16 cellular contexts compared by ENCODE assay signal in the genomic region with DNA sequence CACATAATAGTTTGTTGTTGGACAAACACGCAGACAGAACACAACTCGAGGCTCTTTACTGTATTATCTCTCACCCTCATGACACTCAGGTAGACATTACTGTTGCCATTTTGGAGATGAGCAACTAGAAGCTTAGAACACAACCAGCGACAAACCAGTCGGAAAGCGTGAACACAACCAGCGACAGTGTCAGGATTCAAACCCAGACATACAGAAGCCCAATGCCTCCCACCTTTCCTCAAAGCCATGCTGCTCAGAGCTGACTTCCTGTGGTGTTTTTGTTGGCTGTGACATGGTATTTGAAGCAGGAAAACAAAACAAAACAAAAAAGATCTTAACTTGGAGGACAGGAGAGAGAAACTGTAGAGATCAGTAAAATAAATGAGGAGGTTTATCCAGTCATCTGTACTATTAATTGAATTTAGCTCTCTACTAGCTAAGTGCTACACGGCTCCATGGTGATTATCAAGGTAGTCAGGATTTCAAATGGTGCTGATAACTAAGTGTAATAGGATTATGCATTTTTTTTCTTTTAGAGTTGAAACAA.
DNase-seq lines count a peak whose midpoint lies in the region; ATAC-seq and TF ChIP-seq lines count a peak whose summit lies in the region.
"Had no signal": no experiment of that assay in that cellular context is flagged by ENCODE, and none has a peak within 500 bp of the region (broad histone marks: within the 10 kb centered on the region; RNA-seq: fewer than 3 reads in every experiment).

No MANE protein-coding gene starts in this region.

- TF ChIP-seq EP300 in sigmoid colon (IDR thresholded peaks at IDR 0.05), result no peak

- H3K27ac Mint-ChIP-seq in GM23338, result peak overlapping the region; percentile 1; the same call in 1 of the 2 replicates
- peak overlapping the region; percentile 85 for H3K27ac Mint-ChIP-seq in activated T-helper 1 cell treated with anti-CD3 and anti-CD28 coated beads, Interleukin-12 subunit alpha, Interleukin-12 subunit beta, Interleukin-2, Interleukin-4 antibody, amounts not matched to agents 30 ng/mL and 10 ng/mL and 1 ng/mL, durations not matched to agents 14 hours and 24 hours and 36 hours
- H3K27ac Mint-ChIP-seq: CD14-positive monocyte; immature natural killer cell; stimulated activated naive B cell treated with anti-CD40 and anti-IgM and Interleukin-4, amounts not matched to agents 10 μg/mL and 1 μg/mL and 100 μg/mL, for 72 hours had no signal

- H3K9me3 ChIP-seq in right atrium auricular region (no peaks in the 10 kb centered on the region), sigmoid colon (no peaks in the 10 kb centered on the region)
- H3K9me3 ChIP-seq: neutrophil had no signal

- H3K36me3 ChIP-seq in GM23338 (ENCODE audit: insufficient read depth) (no peaks in the 10 kb centered on the region), right atrium auricular region (no peaks in the 10 kb centered on the region), sigmoid colon (no peaks in the 10 kb centered on the region)
- H3K36me3 ChIP-seq: neutrophil had no signal

- TF ChIP-seq CTCF in GM23338 (conservative IDR thresholded peaks at IDR 0.05; ENCODE audit: low read depth in 2 of 2), result no peak
- no peak for TF ChIP-seq CTCF in right atrium auricular region (IDR thresholded peaks at IDR 0.05)
- TF ChIP-seq CTCF in sigmoid colon (IDR thresholded peaks at IDR 0.05), result no peak

- no peak overlapping the region for H2AFZ ChIP-seq in GM23338

- H3K27me3 Mint-ChIP-seq in GM23338 (ENCODE audit: insufficient read depth, low read depth, poor library complexity), result peaks cover 2% of the 10 kb centered on the region
- no peaks in the 10 kb centered on the region for H3K27me3 Mint-ChIP-seq in activated T-helper 1 cell treated with anti-CD3 and anti-CD28 coated beads, Interleukin-12 subunit alpha, Interleukin-12 subunit beta, Interleukin-2, Interleukin-4 antibody, amounts not matched to agents 30 ng/mL and 10 ng/mL and 1 ng/mL, durations not matched to agents 14 hours and 24 hours and 36 hours (ENCODE audit: insufficient read depth)

- H3K9me3 Mint-ChIP-seq in GM23338, result no peaks in the 10 kb centered on the region
- H3K9me3 Mint-ChIP-seq in activated T-helper 1 cell treated with anti-CD3 and anti-CD28 coated beads, Interleukin-12 subunit alpha, Interleukin-12 subunit beta, Interleukin-2, Interleukin-4 antibody, amounts not matched to agents 30 ng/mL and 10 ng/mL and 1 ng/mL, durations not matched to agents 14 hours and 24 hours and 36 hours, result peaks cover 4% of the 10 kb centered on the region
- H3K9me3 Mint-ChIP-seq: stimulated activated naive B cell treated with anti-CD40 and anti-IgM and Interleukin-4, amounts not matched to agents 10 μg/mL and 1 μg/mL and 100 μg/mL, for 72 hours had no signal

- no peak overlapping the region for H3K4me3 Mint-ChIP-seq in GM23338
- H3K4me3 Mint-ChIP-seq in activated T-helper 1 cell treated with anti-CD3 and anti-CD28 coated beads, Interleukin-12 subunit alpha, Interleukin-12 subunit beta, Interleukin-2, Interleukin-4 antibody, amounts not matched to agents 30 ng/mL and 10 ng/mL and 1 ng/mL, durations not matched to agents 14 hours and 24 hours and 36 hours, result peak overlapping the region; percentile 12
- H3K4me3 Mint-ChIP-seq: CD14-positive monocyte; immature natural killer cell; stimulated activated naive B cell treated with anti-CD40 and anti-IgM and Interleukin-4, amounts not matched to agents 10 μg/mL and 1 μg/mL and 100 μg/mL, for 72 hours had no signal

- H3K4me1 Mint-ChIP-seq in GM23338, result peaks cover 22% of the 10 kb centered on the region
- H3K4me1 Mint-ChIP-seq in activated T-helper 1 cell treated with anti-CD3 and anti-CD28 coated beads, Interleukin-12 subunit alpha, Interleukin-12 subunit beta, Interleukin-2, Interleukin-4 antibody, amounts not matched to agents 30 ng/mL and 10 ng/mL and 1 ng/mL, durations not matched to agents 14 hours and 24 hours and 36 hours (ENCODE audit: low read depth), result peaks cover 42% of the 10 kb centered on the region
- H3K4me1 Mint-ChIP-seq: immature natural killer cell had no signal

- ATAC-seq in GM23338, result peak; percentile 75
- ATAC-seq in GM21447 (IDR thresholded peaks at IDR 0.05; ENCODE audit: unreplicated experiment), result no peak
- ATAC-seq: stimulated activated naive B cell treated with anti-CD40 and anti-IgM and Interleukin-4, amounts not matched to agents 10 μg/mL and 1 μg/mL and 100 μg/mL, for 72 hours had no signal

- no peaks in the 10 kb centered on the region for H3K79me2 ChIP-seq in GM23338 (replicated peaks; ENCODE audit: insufficient read depth)

- no peaks in the 10 kb centered on the region for H3K9me2 ChIP-seq in GM23338 (ENCODE audit: insufficient read depth)

- no peaks in the 10 kb centered on the region for H4K20me1 ChIP-seq in GM23338 (replicated peaks; ENCODE audit: insufficient read depth)

- no peaks in the 10 kb centered on the region for H3F3A ChIP-seq in GM23338 (replicated peaks; ENCODE audit: low read depth)

- peaks cover 6% of the 10 kb centered on the region; the same call in 1 of the 2 replicates for H3K4me1 ChIP-seq in GM23338 (ENCODE audit: insufficient read depth)
- H3K4me1 ChIP-seq in right atrium auricular region, result peaks cover 0 to 89% of the 10 kb centered on the region in 2 donors
- peaks cover 0 to 99% (median 89%) of the 10 kb centered on the region in 4 donors for H3K4me1 ChIP-seq in sigmoid colon

- no peak overlapping the region; the same call in 1 of the 2 replicates for H3K4me2 ChIP-seq in GM23338

- DNase-seq in GM23338 (ENCODE audit: low spot score) (peak; percentile 52), right atrium auricular region (ENCODE audit: low spot score) (no peak), sigmoid colon (no peak), T-helper 9 cell (no peak), DMS153 (lab: John Stamatoyannopoulos, UW) (no peak), NCI-H345 (lab: John Stamatoyannopoulos, UW) (no peak)
- DNase-seq in activated T-helper 1 cell treated with anti-CD3 and anti-CD28 coated beads, Interleukin-12 subunit alpha, Interleukin-12 subunit beta, Interleukin-2, Interleukin-4 antibody, amounts not matched to agents 30 ng/mL and 10 ng/mL and 1 ng/mL, durations not matched to agents 14 hours and 24 hours and 36 hours (ENCODE audit: low spot score), result no peak
- DNase-seq: immature natural killer cell; NCI-H1048; NCI-H446; stimulated activated CD4-positive, alpha-beta T cell treated with anti-CD3 and anti-CD28 coated beads, Interleukin-1b, Interleukin-23, amount 100 ng/mL, for 48 hours; stimulated activated naive B cell treated with anti-CD40 and anti-IgM and Interleukin-4, amounts not matched to agents 10 μg/mL and 1 μg/mL and 100 μg/mL, for 72 hours had no signal

- WGBS in sigmoid colon, 2 donors, result 91 to 93% methylated on average over 7 of the region's 7 CpGs

- H3K27me3 ChIP-seq in GM23338 (ENCODE audit: insufficient read depth) (no peaks in the 10 kb centered on the region), right atrium auricular region (no peaks in the 10 kb centered on the region), sigmoid colon (no peaks in the 10 kb centered on the region)
- H3K27me3 ChIP-seq: neutrophil had no signal

- H3K36me3 Mint-ChIP-seq in GM23338 (ENCODE audit: low read depth), result no peaks in the 10 kb centered on the region
- H3K36me3 Mint-ChIP-seq in activated T-helper 1 cell treated with anti-CD3 and anti-CD28 coated beads, Interleukin-12 subunit alpha, Interleukin-12 subunit beta, Interleukin-2, Interleukin-4 antibody, amounts not matched to agents 30 ng/mL and 10 ng/mL and 1 ng/mL, durations not matched to agents 14 hours and 24 hours and 36 hours (ENCODE audit: low read depth), result peaks cover 7% of the 10 kb centered on the region
- H3K36me3 Mint-ChIP-seq: CD14-positive monocyte; immature natural killer cell; stimulated activated naive B cell treated with anti-CD40 and anti-IgM and Interleukin-4, amounts not matched to agents 10 μg/mL and 1 μg/mL and 100 μg/mL, for 72 hours had no signal

- no peak overlapping the region for H3K4me3 ChIP-seq in GM23338
- H3K4me3 ChIP-seq in right atrium auricular region, result no peak overlapping the region
- H3K4me3 ChIP-seq in sigmoid colon, result no peak overlapping the region

- intact Hi-C loops in activated T-helper 1 cell treated with anti-CD3 and anti-CD28 coated beads, Interleukin-12 subunit alpha, Interleukin-12 subunit beta, Interleukin-2, Interleukin-4 antibody, amounts not matched to agents 30 ng/mL and 10 ng/mL and 1 ng/mL, durations not matched to agents 14 hours and 24 hours and 36 hours (cut with micrococcal nuclease), result no loop called here
- intact Hi-C loops in sigmoid colon (cut with DNase I), result no loop called here

- no peak for TF ChIP-seq POLR2A in sigmoid colon (IDR thresholded peaks at IDR 0.05)

- H3K27ac ChIP-seq in GM23338 (ENCODE audit: low read depth) (no peak overlapping the region), right atrium auricular region (peak overlapping the region; percentile 29 to 38), sigmoid colon (peak overlapping the region; percentile 15 to 88 (median 76))
- H3K27ac ChIP-seq: neutrophil, RWPE1 had no signal

TF ChIP-seq in GM23338, 12 proteins besides CTCF, POLR2A, EP300 and RAD21 (continues in another document):
- no peak for TF ChIP-seq ZNF114 (CRISPR knock-in tag; IDR thresholded peaks at IDR 0.05)
- no peak for TF ChIP-seq NANOG (IDR thresholded peaks at IDR 0.05; ENCODE audit: borderline replicate concordance)
- TF ChIP-seq, protein P1, sequence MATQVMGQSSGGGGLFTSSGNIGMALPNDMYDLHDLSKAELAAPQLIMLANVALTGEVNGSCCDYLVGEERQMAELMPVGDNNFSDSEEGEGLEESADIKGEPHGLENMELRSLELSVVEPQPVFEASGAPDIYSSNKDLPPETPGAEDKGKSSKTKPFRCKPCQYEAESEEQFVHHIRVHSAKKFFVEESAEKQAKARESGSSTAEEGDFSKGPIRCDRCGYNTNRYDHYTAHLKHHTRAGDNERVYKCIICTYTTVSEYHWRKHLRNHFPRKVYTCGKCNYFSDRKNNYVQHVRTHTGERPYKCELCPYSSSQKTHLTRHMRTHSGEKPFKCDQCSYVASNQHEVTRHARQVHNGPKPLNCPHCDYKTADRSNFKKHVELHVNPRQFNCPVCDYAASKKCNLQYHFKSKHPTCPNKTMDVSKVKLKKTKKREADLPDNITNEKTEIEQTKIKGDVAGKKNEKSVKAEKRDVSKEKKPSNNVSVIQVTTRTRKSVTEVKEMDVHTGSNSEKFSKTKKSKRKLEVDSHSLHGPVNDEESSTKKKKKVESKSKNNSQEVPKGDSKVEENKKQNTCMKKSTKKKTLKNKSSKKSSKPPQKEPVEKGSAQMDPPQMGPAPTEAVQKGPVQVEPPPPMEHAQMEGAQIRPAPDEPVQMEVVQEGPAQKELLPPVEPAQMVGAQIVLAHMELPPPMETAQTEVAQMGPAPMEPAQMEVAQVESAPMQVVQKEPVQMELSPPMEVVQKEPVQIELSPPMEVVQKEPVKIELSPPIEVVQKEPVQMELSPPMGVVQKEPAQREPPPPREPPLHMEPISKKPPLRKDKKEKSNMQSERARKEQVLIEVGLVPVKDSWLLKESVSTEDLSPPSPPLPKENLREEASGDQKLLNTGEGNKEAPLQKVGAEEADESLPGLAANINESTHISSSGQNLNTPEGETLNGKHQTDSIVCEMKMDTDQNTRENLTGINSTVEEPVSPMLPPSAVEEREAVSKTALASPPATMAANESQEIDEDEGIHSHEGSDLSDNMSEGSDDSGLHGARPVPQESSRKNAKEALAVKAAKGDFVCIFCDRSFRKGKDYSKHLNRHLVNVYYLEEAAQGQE (IDR thresholded peaks at IDR 0.05; ENCODE audit: unreplicated experiment), result no peak
- TF ChIP-seq JUNB (IDR thresholded peaks at IDR 0.05; ENCODE audit: unreplicated experiment), result no peak
